Comparison of ENCODE assay signal across 16 cellular contexts in the genomic region with DNA sequence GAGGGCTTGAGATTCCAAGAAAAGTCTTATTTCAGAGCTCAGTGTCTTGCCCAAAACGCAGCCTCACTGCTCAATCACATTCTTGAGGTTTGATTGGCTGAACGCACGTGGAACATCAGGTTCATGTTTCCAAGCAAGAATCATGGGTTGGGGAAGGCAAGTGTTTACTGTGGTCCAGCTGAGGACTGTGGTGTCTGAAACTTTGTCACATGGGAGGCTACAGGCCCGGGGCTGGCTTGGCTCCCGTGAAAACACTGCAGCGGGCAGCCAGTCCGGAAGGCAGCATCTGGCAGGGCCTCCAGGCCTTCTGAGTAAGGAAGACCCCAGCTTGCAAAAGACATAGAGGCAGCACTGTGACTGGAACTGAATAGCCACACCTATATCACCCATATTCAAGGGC.
DNase-seq lines count a peak whose midpoint lies in the region; ATAC-seq, FAIRE-seq and TF ChIP-seq lines count a peak whose summit lies in the region.
"Had no signal": no experiment of that assay in that cellular context is flagged by ENCODE, and none has a peak within 500 bp of the region (broad histone marks: within the 10 kb centered on the region; RNA-seq: fewer than 3 reads in every experiment).

No MANE protein-coding gene starts in this region.

- H3K4me3 ChIP-seq in left ventricle myocardium inferior (no peak overlapping the region), psoas muscle (no peak overlapping the region), vagina (no peak overlapping the region)
- H3K4me3 ChIP-seq: breast epithelium, skin epidermis had no signal

- FAIRE-seq in HTR-8/SVneo (lab: Jason Lieb, UNC) = no peak

- no peaks in the 10 kb centered on the region for H3K9me3 ChIP-seq in left ventricle myocardium inferior (replicated peaks)
- no peaks in the 10 kb centered on the region for H3K9me3 ChIP-seq in psoas muscle
- H3K9me3 ChIP-seq in vagina = no peaks in the 10 kb centered on the region
- H3K9me3 ChIP-seq: breast epithelium had no signal

- H3K27me3 ChIP-seq in left ventricle myocardium inferior (ENCODE audit: low read depth) (peaks cover 38% of the 10 kb centered on the region), psoas muscle (ENCODE audit: insufficient read depth in 3 of 3, low read length in 2 of 3) (no peaks in the 10 kb centered on the region), vagina (no peaks in the 10 kb centered on the region)
- H3K27me3 ChIP-seq: breast epithelium, foreskin keratinocyte had no signal

- H3K4me3 Mint-ChIP-seq in endothelial cell (ENCODE audit: unreplicated experiment) = no peak overlapping the region

- peak; percentile 89 for DNase-seq in Ammon's horn (ENCODE audit: low spot score)
- DNase-seq in astrocyte of the hippocampus (ENCODE audit: low read depth, low spot score) = peak; percentile 70
- DNase-seq in left ventricle myocardium inferior = peak; percentile 70
- DNase-seq in psoas muscle = peak; percentile 68 to 80
- no peak for DNase-seq in endothelial cell (ENCODE audit: low spot score)
- DNase-seq in NOMO-1 treated with DMSO at 0.1 percent for 48 hours (lab: John Stamatoyannopoulos, UW; ENCODE audit: unreplicated experiment) = no peak
- no peak for DNase-seq in HTR-8/SVneo (ENCODE audit: insufficient read length, low spot score)
- no peak for DNase-seq in vagina (ENCODE audit: extremely low spot score in 2 of 2)
- DNase-seq: activated T-cell treated with anti-CD3 and anti-CD28 coated beads for 4 hours, AML-193, foreskin keratinocyte, GDM1, SIG-M5, WERI-Rb-1 had no signal

- TF ChIP-seq POLR2A in vagina (IDR thresholded peaks at IDR 0.05) = no peak

- WGBS in psoas muscle, 3 donors = 7 to 20% (median 8%) methylated on average over 7 of the region's 7 CpGs

- H3K27me3 Mint-ChIP-seq in endothelial cell (ENCODE audit: unreplicated experiment) = peaks cover 4% of the 10 kb centered on the region

- no peak overlapping the region for H3K27ac Mint-ChIP-seq in endothelial cell (ENCODE audit: unreplicated experiment)

- H3K9me3 Mint-ChIP-seq in endothelial cell (ENCODE audit: unreplicated experiment) = no peaks in the 10 kb centered on the region

- H3K4me1 ChIP-seq in left ventricle myocardium inferior (peaks cover 31% of the 10 kb centered on the region), psoas muscle (peaks cover 35% of the 10 kb centered on the region), vagina (no peaks in the 10 kb centered on the region)
- H3K4me1 ChIP-seq: breast epithelium, foreskin keratinocyte had no signal

- H3K36me3 Mint-ChIP-seq in endothelial cell (ENCODE audit: low read depth, unreplicated experiment) = peaks cover 7% of the 10 kb centered on the region

- TF ChIP-seq CTCF in left ventricle myocardium inferior (IDR thresholded peaks at IDR 0.05; ENCODE audit: borderline replicate concordance) (no peak), psoas muscle (IDR thresholded peaks at IDR 0.05) (no peak), endothelial cell (IDR thresholded peaks at IDR 0.05; ENCODE audit: unreplicated experiment) (no peak), vagina (IDR thresholded peaks at IDR 0.05) (no peak)

- peak overlapping the region; percentile 42 for H3K27ac ChIP-seq in left ventricle myocardium inferior (replicated peaks)
- peak overlapping the region; percentile 75 for H3K27ac ChIP-seq in psoas muscle
- H3K27ac ChIP-seq in vagina = no peak overlapping the region
- H3K27ac ChIP-seq: foreskin keratinocyte, WERI-Rb-1 had no signal

- no peaks in the 10 kb centered on the region for H3K4me1 Mint-ChIP-seq in endothelial cell (ENCODE audit: unreplicated experiment)

- H3K36me3 ChIP-seq in left ventricle myocardium inferior (peaks cover 9% of the 10 kb centered on the region), psoas muscle (ENCODE audit: insufficient read depth in 1 of 2, low read depth in 1 of 2) (peaks cover 4 to 18% of the 10 kb centered on the region in 2 donors), vagina (peaks cover 0 to 4% of the 10 kb centered on the region in 2 donors)
- H3K36me3 ChIP-seq: breast epithelium had no signal

- peak; percentile 46 to 71 (median 63) for ATAC-seq in psoas muscle
- ATAC-seq: foreskin keratinocyte had no signal

- intact Hi-C loops in left ventricle myocardium inferior (cut with micrococcal nuclease) (no loop called here), psoas muscle (cut with DNase I) (no loop called here), vagina (cut with DNase I) (no loop called here)

Comparison
In these comparisons a context has a peak if more than half of its experiments do, and no peak if none do; other contexts are left out.
1. DNase-seq: peak in Ammon's horn (single experiment), astrocyte of the hippocampus (single experiment), left ventricle myocardium inferior (single experiment) and psoas muscle (2 of 2); none in endothelial cell (single experiment), NOMO-1 treated with DMSO at 0.1 percent for 48 hours (single experiment), HTR-8/SVneo (single experiment) and vagina (0 of 2).